ENCODE assay signal across 8 cellular contexts in the genomic region with DNA sequence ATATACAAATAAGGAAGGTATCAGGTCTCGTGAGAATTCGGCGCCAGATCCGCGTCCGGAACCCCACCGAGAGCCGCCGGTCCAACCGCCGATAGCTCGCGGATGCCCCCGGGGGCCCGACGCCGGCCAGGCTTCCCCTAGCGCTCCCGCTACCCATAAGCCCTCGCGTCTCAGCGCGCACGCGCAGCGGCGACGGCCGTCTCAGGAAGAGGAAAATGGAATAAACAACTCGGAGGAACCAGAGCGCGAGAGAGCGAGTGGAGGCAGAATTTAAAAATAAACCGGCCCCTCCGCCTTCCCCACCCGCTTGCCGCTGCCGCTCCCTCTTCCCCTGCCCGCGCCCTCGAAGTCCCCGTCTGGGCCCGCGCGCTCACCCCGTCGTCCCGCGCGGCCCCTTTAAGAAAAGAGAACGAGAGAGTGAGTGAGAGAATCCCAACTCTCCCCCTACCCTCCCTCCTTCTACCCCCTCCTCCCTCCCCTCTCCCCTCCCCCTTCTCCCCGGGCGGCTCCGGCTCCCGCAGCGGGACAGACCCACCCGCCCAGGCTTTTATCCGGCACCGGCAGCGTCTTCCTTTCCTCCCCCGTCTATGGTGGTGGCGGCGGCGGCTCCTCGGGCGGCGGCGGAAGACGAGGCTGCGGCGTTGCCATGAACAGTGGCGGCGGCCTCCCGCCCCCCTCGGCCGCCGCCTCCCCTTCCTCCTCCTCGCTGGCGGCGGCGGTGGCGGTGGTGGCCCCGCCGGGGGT.
A peak's percentile ranks its signal among the peaks of the same experiment; 100 is the strongest.
DNase-seq lines count a peak whose midpoint lies in the region; ATAC-seq and TF ChIP-seq lines count a peak whose summit lies in the region.

A gene with protein sequence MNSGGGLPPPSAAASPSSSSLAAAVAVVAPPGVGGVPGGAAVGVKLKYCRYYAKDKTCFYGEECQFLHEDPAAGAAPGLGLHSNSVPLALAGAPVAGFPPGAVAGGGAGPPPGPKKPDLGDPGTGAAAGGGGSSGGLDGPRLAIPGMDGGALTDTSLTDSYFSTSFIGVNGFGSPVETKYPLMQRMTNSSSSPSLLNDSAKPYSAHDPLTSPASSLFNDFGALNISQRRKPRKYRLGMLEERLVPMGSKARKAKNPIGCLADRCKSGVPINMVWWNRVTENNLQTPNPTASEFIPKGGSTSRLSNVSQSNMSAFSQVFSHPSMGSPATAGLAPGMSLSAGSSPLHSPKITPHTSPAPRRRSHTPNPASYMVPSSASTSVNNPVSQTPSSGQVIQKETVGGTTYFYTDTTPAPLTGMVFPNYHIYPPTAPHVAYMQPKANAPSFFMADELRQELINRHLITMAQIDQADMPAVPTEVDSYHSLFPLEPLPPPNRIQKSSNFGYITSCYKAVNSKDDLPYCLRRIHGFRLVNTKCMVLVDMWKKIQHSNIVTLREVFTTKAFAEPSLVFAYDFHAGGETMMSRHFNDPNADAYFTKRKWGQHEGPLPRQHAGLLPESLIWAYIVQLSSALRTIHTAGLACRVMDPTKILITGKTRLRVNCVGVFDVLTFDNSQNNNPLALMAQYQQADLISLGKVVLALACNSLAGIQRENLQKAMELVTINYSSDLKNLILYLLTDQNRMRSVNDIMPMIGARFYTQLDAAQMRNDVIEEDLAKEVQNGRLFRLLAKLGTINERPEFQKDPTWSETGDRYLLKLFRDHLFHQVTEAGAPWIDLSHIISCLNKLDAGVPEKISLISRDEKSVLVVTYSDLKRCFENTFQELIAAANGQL (plus strand): TSS at position 534 of the 744 bp plus-strand sequence. CDS start 113 bp downstream, at position 647.

- peak within 1 kb of the TSS; percentile 90 for H3K4me3 ChIP-seq in AG04449 (ENCODE audit: low read depth, low read length)

- peak; percentile 28 for TF ChIP-seq CTCF in AG04449 (IDR thresholded peaks at IDR 0.05; ENCODE audit: insufficient read depth, low read length, missing control alignments)

- POLR2A ChIA-PET in AG04449 (lab: Yijun Ruan, JAX), result interaction anchor here (0.6 to 0.7 kb wide), 2 partner anchors 89 to 93 kb away, joined by 3 to 4 read pairs; no protein-coding TSS in a partner anchor

- CTCF ChIA-PET in AG04449 (lab: Yijun Ruan, JAX), result no interaction called here

- ATAC-seq in GM18867 (IDR thresholded peaks at IDR 0.05; ENCODE audit: unreplicated experiment), result peak; percentile 65
- peak; percentile 41 for ATAC-seq in HG03103 (IDR thresholded peaks at IDR 0.05; ENCODE audit: low read depth, unreplicated experiment)

- peak; percentile 42 for DNase-seq in AG04449 (ENCODE audit: low read depth, low spot score)
- DNase-seq in NCI-H345 treated with DMSO at 0.1 percent for 48 hours (lab: John Stamatoyannopoulos, UW; ENCODE audit: unreplicated experiment), result peak; percentile 31
- peak; percentile 81 for DNase-seq in activated CD4-positive, CD25-positive, alpha-beta regulatory T cell treated with anti-CD3 and anti-CD28 coated beads, Interleukin-2, amount 50 U/mL, for 16 hours (ENCODE audit: low read depth, low spot score)
- DNase-seq in central memory CD4-positive, alpha-beta T cell, result peak; percentile 90
- DNase-seq in islet precursor cell, result peak; percentile 94
- DNase-seq in stimulated activated CD4-positive, alpha-beta T cell treated with anti-CD3 and anti-CD28 coated beads, Interleukin-12 subunit alpha, Interleukin-12 subunit beta, amount 100 ng/mL, for 48 hours (ENCODE audit: low read depth in 2 of 3, low spot score in 1 of 3), result peak; percentile 79 to 86 (median 82)

Comparison
In these comparisons a context has a peak if more than half of its experiments do, and no peak if none do; other contexts are left out.
1. Peak in every context shown above with its lines: DNase-seq, ATAC-seq and H3K4me3 ChIP-seq.
2. DNase-seq: peak in every context shown above with its lines; median percentile 94 in islet precursor cell; 90 in central memory CD4-positive, alpha-beta T cell; 82 in stimulated activated CD4-positive, alpha-beta T cell treated with anti-CD3 and anti-CD28 coated beads, Interleukin-12 subunit alpha, Interleukin-12 subunit beta, amount 100 ng/mL, for 48 hours; 81 in activated CD4-positive, CD25-positive, alpha-beta regulatory T cell treated with anti-CD3 and anti-CD28 coated beads, Interleukin-2, amount 50 U/mL, for 16 hours; 42 in AG04449; 31 in NCI-H345 treated with DMSO at 0.1 percent for 48 hours.